ENCODE assay signal across 20 cellular contexts in the genomic region with DNA sequence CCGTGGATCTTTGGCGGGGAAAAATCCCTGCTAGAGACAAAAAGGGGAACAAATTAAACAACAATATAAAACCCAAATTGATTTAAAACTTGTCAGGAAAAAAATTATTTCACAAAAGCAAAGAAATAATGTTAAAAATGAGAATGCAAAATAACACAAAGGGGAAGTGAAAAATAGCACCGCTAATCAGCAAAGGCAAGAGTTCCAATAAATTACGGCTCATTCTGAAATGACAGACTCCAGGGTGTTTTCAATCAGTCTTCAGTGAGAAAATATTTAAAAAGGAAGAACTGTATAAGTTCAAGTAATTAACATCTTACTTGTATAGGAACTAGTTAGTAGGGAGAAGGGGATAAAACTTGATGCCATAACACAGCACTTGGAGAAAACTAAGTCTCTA.
"Had no signal": no experiment of that assay in that cellular context is flagged by ENCODE, and none has a peak within 500 bp of the region (broad histone marks: within the 10 kb centered on the region; RNA-seq: fewer than 3 reads in every experiment).

No MANE protein-coding gene starts in this region.

- H3K36me3 ChIP-seq: ascending aorta, brain microvascular endothelial cell, tibial nerve had no signal

- H3K27me3 ChIP-seq: ascending aorta, brain microvascular endothelial cell, foreskin keratinocyte, tibial nerve had no signal

- H3K4me1 Mint-ChIP-seq: activated CD4-positive, alpha-beta T cell treated with anti-CD3 and anti-CD28 coated beads, Interleukin-2, amount 10 ng/mL, durations not matched to agents 7 days and 5 days; activated naive CD4-positive, alpha-beta T cell treated with anti-CD3 and anti-CD28 coated beads, Interleukin-2, amount 50 U/mL, for 24 hours; stimulated activated effector memory CD8-positive, alpha-beta T cell treated with anti-CD3 and anti-CD28 coated beads, Interleukin-12 subunit alpha, Interleukin-12 subunit beta, amount 100 ng/mL, for 72 hours; stimulated activated naive CD8-positive, alpha-beta T cell treated with anti-CD3 and anti-CD28 coated beads, Interleukin-15, amount 100 ng/mL, for 72 hours had no signal

- H3K4me3 Mint-ChIP-seq: activated CD4-positive, alpha-beta T cell treated with anti-CD3 and anti-CD28 coated beads, Interleukin-2, amount 10 ng/mL, durations not matched to agents 7 days and 5 days; activated CD8-positive, alpha-beta T cell treated with anti-CD3 and anti-CD28 coated beads for 36 hours; activated naive CD4-positive, alpha-beta T cell treated with anti-CD3 and anti-CD28 coated beads, Interleukin-2, amount 50 U/mL, for 24 hours; naive thymus-derived CD8-positive, alpha-beta T cell; stimulated activated effector memory CD8-positive, alpha-beta T cell treated with anti-CD3 and anti-CD28 coated beads, Interleukin-12 subunit alpha, Interleukin-12 subunit beta, amount 100 ng/mL, for 72 hours; stimulated activated naive CD8-positive, alpha-beta T cell treated with anti-CD3 and anti-CD28 coated beads, Interleukin-15, amount 100 ng/mL, for 72 hours had no signal

- H3K27ac Mint-ChIP-seq: activated CD4-positive, alpha-beta T cell treated with anti-CD3 and anti-CD28 coated beads, Interleukin-2, amount 10 ng/mL, durations not matched to agents 7 days and 5 days; activated CD8-positive, alpha-beta T cell treated with anti-CD3 and anti-CD28 coated beads for 36 hours; activated naive CD4-positive, alpha-beta T cell treated with anti-CD3 and anti-CD28 coated beads, Interleukin-2, amount 50 U/mL, for 24 hours; naive thymus-derived CD8-positive, alpha-beta T cell; stimulated activated effector memory CD8-positive, alpha-beta T cell treated with anti-CD3 and anti-CD28 coated beads, Interleukin-12 subunit alpha, Interleukin-12 subunit beta, amount 100 ng/mL, for 72 hours; stimulated activated naive CD8-positive, alpha-beta T cell treated with anti-CD3 and anti-CD28 coated beads, Interleukin-15, amount 100 ng/mL, for 72 hours had no signal

- H3K4me1 ChIP-seq: ascending aorta, foreskin keratinocyte, parathyroid adenoma, tibial nerve had no signal

- H3K9me3 Mint-ChIP-seq: activated CD4-positive, alpha-beta T cell treated with anti-CD3 and anti-CD28 coated beads, Interleukin-2, amount 10 ng/mL, durations not matched to agents 7 days and 5 days; activated CD8-positive, alpha-beta T cell treated with anti-CD3 and anti-CD28 coated beads for 36 hours; activated naive CD4-positive, alpha-beta T cell treated with anti-CD3 and anti-CD28 coated beads, Interleukin-2, amount 50 U/mL, for 24 hours; stimulated activated effector memory CD8-positive, alpha-beta T cell treated with anti-CD3 and anti-CD28 coated beads, Interleukin-12 subunit alpha, Interleukin-12 subunit beta, amount 100 ng/mL, for 72 hours; stimulated activated naive CD8-positive, alpha-beta T cell treated with anti-CD3 and anti-CD28 coated beads, Interleukin-15, amount 100 ng/mL, for 72 hours had no signal

- H3K27ac ChIP-seq: ascending aorta, brain microvascular endothelial cell, foreskin keratinocyte, parathyroid adenoma, tibial nerve had no signal

- DNase-seq: activated CD4-positive, alpha-beta T cell treated with anti-CD3 and anti-CD28 coated beads, Interleukin-2, amount 10 ng/mL, durations not matched to agents 7 days and 5 days; activated CD8-positive, alpha-beta T cell treated with anti-CD3 and anti-CD28 coated beads for 36 hours; activated gamma-delta T cell treated with Interleukin-2 at 50 U/mL for 16 hours; activated T-cell treated with anti-CD3 and anti-CD28 coated beads, Interleukin-2, amount 50 U/mL, for 1 hour; brain microvascular endothelial cell; central memory CD4-positive, alpha-beta T cell; dermis blood vessel endothelial cell; effector CD8-positive, alpha-beta T cell; foreskin keratinocyte; naive thymus-derived CD8-positive, alpha-beta T cell; small intestine; stimulated activated CD4-positive, alpha-beta T cell treated with anti-CD3 and anti-CD28 coated beads, Interleukin-2, amount 100 ng/mL, for 24 hours; stimulated activated naive CD8-positive, alpha-beta T cell treated with anti-CD3 and anti-CD28 coated beads, Interleukin-15, amount 100 ng/mL, for 72 hours had no signal

- H3K4me3 ChIP-seq: tibial nerve had no signal

- H3K36me3 Mint-ChIP-seq: activated naive CD4-positive, alpha-beta T cell treated with anti-CD3 and anti-CD28 coated beads, Interleukin-2, amount 50 U/mL, for 24 hours; stimulated activated effector memory CD8-positive, alpha-beta T cell treated with anti-CD3 and anti-CD28 coated beads, Interleukin-12 subunit alpha, Interleukin-12 subunit beta, amount 100 ng/mL, for 72 hours had no signal

- H3K27me3 Mint-ChIP-seq: activated CD4-positive, alpha-beta T cell treated with anti-CD3 and anti-CD28 coated beads, Interleukin-2, amount 10 ng/mL, durations not matched to agents 7 days and 5 days; stimulated activated naive CD8-positive, alpha-beta T cell treated with anti-CD3 and anti-CD28 coated beads, Interleukin-15, amount 100 ng/mL, for 72 hours had no signal

- H3K9me3 ChIP-seq: ascending aorta, tibial nerve had no signal

- ATAC-seq: activated CD4-positive, CD25-positive, alpha-beta regulatory T cell treated with anti-CD3 and anti-CD28 coated beads, Interleukin-2, amount 50 U/mL, for 24 hours; activated CD8-positive, alpha-beta T cell treated with anti-CD3 and anti-CD28 coated beads for 36 hours; foreskin keratinocyte; naive thymus-derived CD8-positive, alpha-beta T cell; sciatic nerve; stimulated activated effector memory CD8-positive, alpha-beta T cell treated with anti-CD3 and anti-CD28 coated beads, Interleukin-12 subunit alpha, Interleukin-12 subunit beta, amount 100 ng/mL, for 72 hours; stimulated activated naive CD8-positive, alpha-beta T cell treated with anti-CD3 and anti-CD28 coated beads, Interleukin-15, amount 100 ng/mL, for 72 hours had no signal
